ENCODE assay signal across 36 cellular contexts in genomic region chr9:17433526-17433925, GRCh38.
"Had no signal": no experiment of that assay in that cellular context is flagged by ENCODE, and none has a peak within 500 bp of the region (broad histone marks: within the 10 kb centered on the region; RNA-seq: fewer than 3 reads in every experiment).

No MANE protein-coding gene starts in this region.

- H3K9me3 ChIP-seq: MG63 had no signal

- H3K27me3 ChIP-seq: MG63 had no signal

- DNase-seq: Karpas-422, Kasumi-1, MG63, MM.1S, MV-4-11, NCI-H1048, NCI-H1092, NCI-H1092 treated with DMSO at 0.1 percent for 48 hours, NCI-H1105, NCI-H1105 treated with DMSO at 0.1 percent for 48 hours, NCI-H1417, NCI-H1417 treated with DMSO at 0.1 percent for 48 hours, NCI-H1436, NCI-H1436 treated with DMSO at 0.1 percent for 48 hours, NCI-H146, NCI-H1694, NCI-H1694 treated with DMSO at 0.1 percent for 48 hours, NCI-H187, NCI-H187 treated with DMSO at 0.1 percent for 48 hours, NCI-H1930, NCI-H2029, NCI-H2029 treated with DMSO at 0.1 percent for 48 hours, NCI-H2081, NCI-H2081 treated with DMSO at 0.1 percent for 48 hours, NCI-H2107, NCI-H2171, NCI-H2171 treated with DMSO at 0.1 percent for 48 hours, NCI-H2227 treated with DMSO at 0.1 percent for 48 hours, NCI-H226, NCI-H345, NCI-H446, NCI-H446 treated with DMSO at 0.1 percent for 48 hours, NCI-H510A, NCI-H510A treated with DMSO at 0.1 percent for 48 hours, NCI-H524, NCI-H524 treated with DMSO at 0.1 percent for 48 hours had no signal

- H3K4me3 ChIP-seq: MG63 had no signal

- H3K36me3 ChIP-seq: MG63 had no signal
